1 cellular context compared by ENCODE assay signal in the genomic region with DNA sequence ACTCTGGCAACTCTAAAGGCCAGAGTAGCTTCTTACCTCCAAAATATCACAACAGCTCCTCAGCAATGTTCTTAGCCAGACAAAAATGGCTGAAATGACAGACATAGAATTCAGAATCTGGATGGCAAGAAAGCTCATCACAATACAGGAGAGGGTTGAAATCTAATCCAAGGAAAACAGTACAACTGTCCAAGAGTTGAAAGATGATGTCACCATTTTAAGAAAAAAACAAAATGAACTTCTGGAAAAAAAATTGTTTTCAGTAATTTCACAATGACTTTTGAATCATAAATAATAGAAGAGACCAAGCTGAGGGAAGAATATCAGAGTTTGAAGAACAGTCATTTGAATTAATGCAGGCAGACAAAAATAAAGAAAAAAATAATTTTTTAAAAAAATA.
TF ChIP-seq lines count a peak whose summit lies in the region.

No MANE protein-coding gene starts in this region.

TF ChIP-seq in H1, 55 proteins besides CTCF, POLR2A, EP300 and RAD21 (continued from another document):
- TF ChIP-seq, protein P1, sequence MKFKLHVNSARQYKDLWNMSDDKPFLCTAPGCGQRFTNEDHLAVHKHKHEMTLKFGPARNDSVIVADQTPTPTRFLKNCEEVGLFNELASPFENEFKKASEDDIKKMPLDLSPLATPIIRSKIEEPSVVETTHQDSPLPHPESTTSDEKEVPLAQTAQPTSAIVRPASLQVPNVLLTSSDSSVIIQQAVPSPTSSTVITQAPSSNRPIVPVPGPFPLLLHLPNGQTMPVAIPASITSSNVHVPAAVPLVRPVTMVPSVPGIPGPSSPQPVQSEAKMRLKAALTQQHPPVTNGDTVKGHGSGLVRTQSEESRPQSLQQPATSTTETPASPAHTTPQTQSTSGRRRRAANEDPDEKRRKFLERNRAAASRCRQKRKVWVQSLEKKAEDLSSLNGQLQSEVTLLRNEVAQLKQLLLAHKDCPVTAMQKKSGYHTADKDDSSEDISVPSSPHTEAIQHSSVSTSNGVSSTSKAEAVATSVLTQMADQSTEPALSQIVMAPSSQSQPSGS (IDR thresholded peaks at IDR 0.05; ENCODE audit: low read length), result no peak
- no peak for TF ChIP-seq SRF (IDR thresholded peaks at IDR 0.05; ENCODE audit: low read depth, low read length)
- TF ChIP-seq, protein P2, sequence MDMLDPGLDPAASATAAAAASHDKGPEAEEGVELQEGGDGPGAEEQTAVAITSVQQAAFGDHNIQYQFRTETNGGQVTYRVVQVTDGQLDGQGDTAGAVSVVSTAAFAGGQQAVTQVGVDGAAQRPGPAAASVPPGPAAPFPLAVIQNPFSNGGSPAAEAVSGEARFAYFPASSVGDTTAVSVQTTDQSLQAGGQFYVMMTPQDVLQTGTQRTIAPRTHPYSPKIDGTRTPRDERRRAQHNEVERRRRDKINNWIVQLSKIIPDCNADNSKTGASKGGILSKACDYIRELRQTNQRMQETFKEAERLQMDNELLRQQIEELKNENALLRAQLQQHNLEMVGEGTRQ (IDR thresholded peaks at IDR 0.05; ENCODE audit: low read length), result no peak
- no peak for TF ChIP-seq SP4 (IDR thresholded peaks at IDR 0.05; ENCODE audit: low read length)
- no peak for TF ChIP-seq NRF1 (IDR thresholded peaks at IDR 0.05; ENCODE audit: low read depth, low read length)
- TF ChIP-seq SIRT6 (IDR thresholded peaks at IDR 0.05; ENCODE audit: low read length), result no peak
- TF ChIP-seq, protein P3, sequence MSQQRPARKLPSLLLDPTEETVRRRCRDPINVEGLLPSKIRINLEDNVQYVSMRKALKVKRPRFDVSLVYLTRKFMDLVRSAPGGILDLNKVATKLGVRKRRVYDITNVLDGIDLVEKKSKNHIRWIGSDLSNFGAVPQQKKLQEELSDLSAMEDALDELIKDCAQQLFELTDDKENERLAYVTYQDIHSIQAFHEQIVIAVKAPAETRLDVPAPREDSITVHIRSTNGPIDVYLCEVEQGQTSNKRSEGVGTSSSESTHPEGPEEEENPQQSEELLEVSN (IDR thresholded peaks at IDR 0.05), result no peak
- TF ChIP-seq CBX5 (IDR thresholded peaks at IDR 0.05; ENCODE audit: low read depth, low read length), result no peak
- no peak for TF ChIP-seq GTF2F1 (IDR thresholded peaks at IDR 0.05; ENCODE audit: borderline replicate concordance, low read depth, low read length)
- no peak for TF ChIP-seq KDM5A (IDR thresholded peaks at IDR 0.05; ENCODE audit: low read length)
- TF ChIP-seq MAFK (IDR thresholded peaks at IDR 0.05; ENCODE audit: low read depth, low read length), result no peak
- no peak for TF ChIP-seq KDM4A (IDR thresholded peaks at IDR 0.05; ENCODE audit: low read depth, low read length, severe bottlenecking)
- no peak for TF ChIP-seq HDAC6 (IDR thresholded peaks at IDR 0.05; ENCODE audit: low read depth, low read length)
- no peak for TF ChIP-seq PHF8 (conservative IDR thresholded peaks at IDR 0.05; ENCODE audit: low read depth, low read length)
